ENCODE assay signal across 8 cellular contexts in the genomic region with DNA sequence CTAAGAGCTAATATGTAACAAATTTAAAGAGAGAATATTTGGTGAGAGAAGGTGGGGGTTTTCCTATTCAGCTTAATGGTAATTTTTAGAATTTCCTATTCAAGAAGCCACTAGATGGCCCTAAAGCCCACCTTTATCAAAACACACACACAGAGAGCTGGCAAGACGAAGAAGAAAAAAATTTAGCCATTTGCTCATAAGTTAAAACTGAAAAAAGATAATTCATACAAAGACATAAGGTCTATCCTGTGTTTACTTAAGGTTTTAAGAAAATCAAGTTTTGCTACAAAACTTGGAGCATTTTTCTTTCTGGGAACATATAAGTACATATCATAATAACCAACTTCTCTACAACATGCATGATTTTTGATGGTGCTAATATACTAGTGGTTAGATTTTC. TPM values are rescaled to one million over a fixed set of nuclear protein-coding genes. Genes with fewer than 3 reads are reported as not detected.
DNase-seq lines count a peak whose midpoint lies in the region; ATAC-seq and TF ChIP-seq lines count a peak whose summit lies in the region.

No MANE protein-coding gene starts in this region.

- DNase-seq in Right ventricle myocardium inferior (ENCODE audit: missing footprints) (no peak), cardiac septum (ENCODE audit: low spot score) (no peak), NCI-H1105 (lab: John Stamatoyannopoulos, UW) (peak; percentile 25), cardiac muscle cell (ENCODE audit: low read depth in 1 of 2, low spot score in 1 of 2) (peak; percentile 61 to 84), sciatic nerve (ENCODE audit: low spot score) (no peak)
- peak; percentile 38 for DNase-seq in activated CD8-positive, alpha-beta T cell treated with anti-CD3 and anti-CD28 coated beads, Interleukin-2, amount 10 ng/mL, durations not matched to agents 7 days and 5 days

- intact Hi-C loops in Right ventricle myocardium inferior (cut with DNase I) = loop anchor here (5.0 kb wide), 3 partner anchors 275 to 655 kb away; no protein-coding TSS in a partner anchor
- intact Hi-C loops in cardiac septum (cut with DNase I) = loop anchor here (5.0 kb wide), 2 partner anchors 275 to 655 kb away; no protein-coding TSS in a partner anchor
- intact Hi-C loops in sciatic nerve (cut with DNase I) = no loop called here

- H3K27ac ChIP-seq in cardiac muscle cell = no peak overlapping the region

- no peaks in the 10 kb centered on the region for H3K36me3 ChIP-seq in cardiac muscle cell

- ATAC-seq in Right ventricle myocardium inferior (peak; percentile 67), sciatic nerve (peak; percentile 72), GM21529 (IDR thresholded peaks at IDR 0.05; ENCODE audit: unreplicated experiment) (no peak), HG03442 (IDR thresholded peaks at IDR 0.05; ENCODE audit: unreplicated experiment) (no peak)
- ATAC-seq in activated CD8-positive, alpha-beta T cell treated with anti-CD3 and anti-CD28 coated beads, Interleukin-2, amount 10 ng/mL, durations not matched to agents 7 days and 5 days = no peak

- H3K27ac Mint-ChIP-seq in activated CD8-positive, alpha-beta T cell treated with anti-CD3 and anti-CD28 coated beads, Interleukin-2, amount 10 ng/mL, durations not matched to agents 7 days and 5 days = no peak overlapping the region

- H3K9me3 ChIP-seq in cardiac muscle cell (ENCODE audit: low read depth) = no peaks in the 10 kb centered on the region

- no peaks in the 10 kb centered on the region for H3K9me3 Mint-ChIP-seq in activated CD8-positive, alpha-beta T cell treated with anti-CD3 and anti-CD28 coated beads, Interleukin-2, amount 10 ng/mL, durations not matched to agents 7 days and 5 days (ENCODE audit: insufficient read depth)

- POLR2A ChIA-PET in activated CD8-positive, alpha-beta T cell treated with anti-CD3 and anti-CD28 coated beads, Interleukin-2, amount 10 ng/mL, durations not matched to agents 7 days and 5 days (lab: Charles Lee) = interaction anchor here (0.7 to 1.4 kb wide), 4 partner anchors 174 to 328 kb away, joined by 3 to 4 read pairs (median 3); no protein-coding TSS in a partner anchor

- H3K4me1 ChIP-seq in cardiac muscle cell (ENCODE audit: low read depth) = no peaks in the 10 kb centered on the region

- TF ChIP-seq CTCF in cardiac muscle cell (IDR thresholded peaks at IDR 0.05; ENCODE audit: low read depth, low read length) = peak; percentile 53

- peaks cover 11% of the 10 kb centered on the region for H3K4me1 Mint-ChIP-seq in activated CD8-positive, alpha-beta T cell treated with anti-CD3 and anti-CD28 coated beads, Interleukin-2, amount 10 ng/mL, durations not matched to agents 7 days and 5 days (ENCODE audit: low read depth)

- no peaks in the 10 kb centered on the region for H3K27me3 ChIP-seq in cardiac muscle cell

- H3K36me3 Mint-ChIP-seq in activated CD8-positive, alpha-beta T cell treated with anti-CD3 and anti-CD28 coated beads, Interleukin-2, amount 10 ng/mL, durations not matched to agents 7 days and 5 days (ENCODE audit: low read depth) = no peaks in the 10 kb centered on the region

- no peak overlapping the region for H3K4me3 Mint-ChIP-seq in activated CD8-positive, alpha-beta T cell treated with anti-CD3 and anti-CD28 coated beads, Interleukin-2, amount 10 ng/mL, durations not matched to agents 7 days and 5 days

- H3K27me3 Mint-ChIP-seq in activated CD8-positive, alpha-beta T cell treated with anti-CD3 and anti-CD28 coated beads, Interleukin-2, amount 10 ng/mL, durations not matched to agents 7 days and 5 days (ENCODE audit: low read depth) = peaks cover 2% of the 10 kb centered on the region

- no peak overlapping the region for H3K4me3 ChIP-seq in cardiac muscle cell

- CTCF ChIA-PET in activated CD8-positive, alpha-beta T cell treated with anti-CD3 and anti-CD28 coated beads, Interleukin-2, amount 10 ng/mL, durations not matched to agents 7 days and 5 days (lab: Charles Lee) = interaction anchor here (0.7 to 6.9 kb wide), 53 partner anchors 9 to 855 kb away, joined by 3 to 79 read pairs (median 5); partner anchors contain the start of genes RAPGEF3 and RPAP3

RNA-seq across cellular contexts. Expression of gene PCED1B, which starts 46.8 kb away (rescaled TPM):
- total RNA-seq in Right ventricle myocardium inferior (0.89 TPM), cardiac septum (1.9 TPM), cardiac muscle cell (0.80 and 2.1 TPM in 2 replicates), sciatic nerve (5.0 TPM)
- 10 to 100 TPM; 72.1 to 74.2 TPM for total RNA-seq in activated CD8-positive, alpha-beta T cell treated with anti-CD3 and anti-CD28 coated beads, Interleukin-2, amount 10 ng/mL, durations not matched to agents 7 days and 5 days
- polyA plus RNA-seq in cardiac muscle cell = 0.45 and 0.92 TPM in 2 replicates

RNA-seq across cellular contexts. Expression of gene AMIGO2, which starts 47.1 kb away (rescaled TPM):
- 2.7 TPM for total RNA-seq in Right ventricle myocardium inferior
- 1.3 TPM for total RNA-seq in cardiac septum
- 10 to 100 TPM; 10.2 TPM for total RNA-seq in activated CD8-positive, alpha-beta T cell treated with anti-CD3 and anti-CD28 coated beads, Interleukin-2, amount 10 ng/mL, durations not matched to agents 7 days and 5 days
- total RNA-seq in cardiac muscle cell = 0.92 and 1.1 TPM in 2 replicates
- 2.1 and 2.2 TPM in 2 replicates for polyA plus RNA-seq in cardiac muscle cell
- total RNA-seq in sciatic nerve = 5.3 TPM

Comparison
In these comparisons a context has a peak if more than half of its experiments do, and no peak if none do; other contexts are left out.
1. DNase-seq: peak in NCI-H1105 (single experiment), activated CD8-positive, alpha-beta T cell treated with anti-CD3 and anti-CD28 coated beads, Interleukin-2, amount 10 ng/mL, durations not matched to agents 7 days and 5 days (single experiment) and cardiac muscle cell (2 of 2); none in Right ventricle myocardium inferior (single experiment), cardiac septum (single experiment) and sciatic nerve (single experiment).
2. ATAC-seq: peak in Right ventricle myocardium inferior (single experiment) and sciatic nerve (single experiment); none in activated CD8-positive, alpha-beta T cell treated with anti-CD3 and anti-CD28 coated beads, Interleukin-2, amount 10 ng/mL, durations not matched to agents 7 days and 5 days (single experiment), GM21529 (single experiment) and HG03442 (single experiment).
3. RNA of gene PCED1B, which starts 46.8 kb away (total RNA-seq): 72.1 to 74.2 TPM in activated CD8-positive, alpha-beta T cell treated with anti-CD3 and anti-CD28 coated beads, Interleukin-2, amount 10 ng/mL, durations not matched to agents 7 days and 5 days; 5.0 TPM in sciatic nerve (single experiment), 1.9 TPM in cardiac septum (single experiment), 0.89 TPM in Right ventricle myocardium inferior (single experiment) and 0.80 to 2.1 TPM in cardiac muscle cell; every median in the first group is over 10 times any median in the second.